15 cellular contexts compared by ENCODE assay signal in genomic region chr2:181632733-181633401, GRCh38. TPM values are rescaled to one million over a fixed set of nuclear protein-coding genes. Genes with fewer than 3 reads are reported as not detected.
DNase-seq lines count a peak whose midpoint lies in the region; ATAC-seq and TF ChIP-seq lines count a peak whose summit lies in the region.
"Had no signal": no experiment of that assay in that cellular context is flagged by ENCODE, and none has a peak within 500 bp of the region (broad histone marks: within the 10 kb centered on the region; RNA-seq: fewer than 3 reads in every experiment).

No MANE protein-coding gene starts in this region.

- peaks cover 16% of the 10 kb centered on the region for H3K27me3 Mint-ChIP-seq in activated T-helper 17 cell treated with anti-CD3 and anti-CD28 coated beads, Interleukin-2, amount 50 U/mL, for 72 hours
- no peaks in the 10 kb centered on the region for H3K27me3 Mint-ChIP-seq in Calu3 (ENCODE audit: unreplicated experiment)

- no TSS peak for BruUV-seq in Calu3 (replicated peaks; lab: Mats Ljungman, UMichigan)

- H3K27ac Mint-ChIP-seq in activated T-helper 17 cell treated with anti-CD3 and anti-CD28 coated beads, Interleukin-2, amount 50 U/mL, for 72 hours: no peak overlapping the region
- no peak overlapping the region for H3K27ac Mint-ChIP-seq in Calu3 (ENCODE audit: unreplicated experiment)
- H3K27ac Mint-ChIP-seq: activated naive CD4-positive, alpha-beta T cell treated with anti-CD3 and anti-CD28 coated beads for 36 hours had no signal

- in situ Hi-C loops in transverse colon (cut with MboI; ENCODE audit: low pct_ligation_motif_present in 1 of 4, low pct_unique_long_range_greater_than_20kb in 1 of 4, low sequenced_read_pairs in 3 of 4): no loop called here

- H3K9me3 ChIP-seq in transverse colon: no peaks in the 10 kb centered on the region

- H3K4me1 Mint-ChIP-seq in activated T-helper 17 cell treated with anti-CD3 and anti-CD28 coated beads, Interleukin-2, amount 50 U/mL, for 72 hours: no peaks in the 10 kb centered on the region
- H3K4me1 Mint-ChIP-seq in Calu3 (ENCODE audit: low read depth, unreplicated experiment): no peaks in the 10 kb centered on the region

- no peak overlapping the region for H3K4me3 ChIP-seq in transverse colon

- CTCF ChIA-PET in Calu3 (lab: Charles Lee): no interaction called here

- H3K27ac ChIP-seq in transverse colon: no peak overlapping the region
- H3K27ac ChIP-seq: C4-2B, RWPE1 had no signal

- peak; percentile 72 for ATAC-seq in GM18867 (IDR thresholded peaks at IDR 0.05; ENCODE audit: unreplicated experiment)
- ATAC-seq in GM21717 (IDR thresholded peaks at IDR 0.05; ENCODE audit: unreplicated experiment): peak; percentile 83
- peak; percentile 59 for ATAC-seq in HG03175 (IDR thresholded peaks at IDR 0.05; ENCODE audit: unreplicated experiment)
- peak; percentile 11 for ATAC-seq in activated T-helper 17 cell treated with anti-CD3 and anti-CD28 coated beads, Interleukin-2, amount 50 U/mL, for 72 hours (replicated peaks)

- H3K4me3 Mint-ChIP-seq in activated T-helper 17 cell treated with anti-CD3 and anti-CD28 coated beads, Interleukin-2, amount 50 U/mL, for 72 hours: no peak overlapping the region
- H3K4me3 Mint-ChIP-seq in Calu3 (ENCODE audit: low read depth, unreplicated experiment): no peak overlapping the region
- H3K4me3 Mint-ChIP-seq: activated naive CD4-positive, alpha-beta T cell treated with anti-CD3 and anti-CD28 coated beads for 36 hours had no signal

- TF ChIP-seq POLR2A in transverse colon (IDR thresholded peaks at IDR 0.05): no peak

- H3K9me3 Mint-ChIP-seq in activated T-helper 17 cell treated with anti-CD3 and anti-CD28 coated beads, Interleukin-2, amount 50 U/mL, for 72 hours: no peaks in the 10 kb centered on the region
- H3K9me3 Mint-ChIP-seq in Calu3 (ENCODE audit: low read depth, unreplicated experiment): no peaks in the 10 kb centered on the region
- H3K9me3 Mint-ChIP-seq: activated naive CD4-positive, alpha-beta T cell treated with anti-CD3 and anti-CD28 coated beads for 36 hours had no signal

- no peaks in the 10 kb centered on the region for H3K27me3 ChIP-seq in transverse colon

- intact Hi-C loops in Calu3 (cut with micrococcal nuclease; ENCODE audit: unreplicated experiment) (no loop called here), transverse colon (cut with DNase I; ENCODE audit: low total_unique reads) (no loop called here)

- no peaks in the 10 kb centered on the region for H3K36me3 Mint-ChIP-seq in activated T-helper 17 cell treated with anti-CD3 and anti-CD28 coated beads, Interleukin-2, amount 50 U/mL, for 72 hours (ENCODE audit: low read depth)
- H3K36me3 Mint-ChIP-seq in Calu3 (ENCODE audit: insufficient read depth, unreplicated experiment): no peaks in the 10 kb centered on the region

- TF ChIP-seq CTCF in Calu3 (IDR thresholded peaks at IDR 0.05; ENCODE audit: unreplicated experiment) (no peak), transverse colon (IDR thresholded peaks at IDR 0.05) (no peak)

- no peak for TF ChIP-seq EP300 in transverse colon (IDR thresholded peaks at IDR 0.05; ENCODE audit: low read depth)

- no peaks in the 10 kb centered on the region for H3K4me1 ChIP-seq in transverse colon

- H3K36me3 ChIP-seq in transverse colon: no peaks in the 10 kb centered on the region

- WGBS in transverse colon (ENCODE audit: low coverage in 1 of 2), 2 donors: 58 to 84% methylated on average over 2 to 4 of the region's 4 CpGs

- DNase-seq in Calu3: no peak
- no peak for DNase-seq in NCI-H2081 (lab: John Stamatoyannopoulos, UW)
- DNase-seq in NOMO-1 treated with dmso at 0.1 percent for 144 hours (lab: John Stamatoyannopoulos, UW; ENCODE audit: unreplicated experiment): no peak
- no peak for DNase-seq in transverse colon
- DNase-seq: activated naive CD4-positive, alpha-beta T cell treated with anti-CD3 and anti-CD28 coated beads for 36 hours; foreskin melanocyte; stimulated activated CD4-positive, alpha-beta T cell treated with anti-CD3 and anti-CD28 coated beads, Interleukin-2, amount 100 ng/mL, for 24 hours had no signal

RNA-seq across cellular contexts. Expression of gene CERKL, which starts 24.0 kb away (rescaled TPM):
- not detected for total RNA-seq in activated T-helper 17 cell treated with anti-CD3 and anti-CD28 coated beads, Interleukin-2, amount 50 U/mL, for 72 hours
- total RNA-seq in Calu3 (2022) (1.1 and 1.5 TPM in 2 replicates), transverse colon (under 1 TPM in 1 of 4 donors, not detected in 3; 0.32 TPM)
- total RNA-seq: osteocyte had no signal

RNA-seq across cellular contexts. Expression of gene NEUROD1, which starts 47.5 kb away (rescaled TPM):
- total RNA-seq in activated T-helper 17 cell treated with anti-CD3 and anti-CD28 coated beads, Interleukin-2, amount 50 U/mL, for 72 hours: not detected
- total RNA-seq in Calu3 (2022): not detected in 2 replicates
- 1 to 10 TPM in 1 of 4 donors, under 1 TPM in 1, not detected in 2; 0.48 to 1.8 TPM for total RNA-seq in transverse colon
- total RNA-seq: activated naive CD4-positive, alpha-beta T cell treated with anti-CD3 and anti-CD28 coated beads for 36 hours; liver; osteocyte had no signal

Comparison
In these comparisons a context has a peak if more than half of its experiments do, and no peak if none do; other contexts are left out.
1. ATAC-seq: peak in every context shown above with its lines; median percentile 83 in GM21717; 72 in GM18867; 59 in HG03175; 11 in activated T-helper 17 cell treated with anti-CD3 and anti-CD28 coated beads, Interleukin-2, amount 50 U/mL, for 72 hours.